Comparison of ENCODE assay signal across 25 cellular contexts in genomic region chr6:41488064-41488391, GRCh38. TPM values are rescaled to one million over a fixed set of nuclear protein-coding genes. Genes with fewer than 3 reads are reported as not detected.
DNase-seq lines count a peak whose midpoint lies in the region; ATAC-seq and TF ChIP-seq lines count a peak whose summit lies in the region.
"Had no signal": no experiment of that assay in that cellular context is flagged by ENCODE, and none has a peak within 500 bp of the region (broad histone marks: within the 10 kb centered on the region; RNA-seq: fewer than 3 reads in every experiment).

No MANE protein-coding gene starts in this region.

- H3K4me1 ChIP-seq in BLaER1 treated with 17β-estradiol and CSF1 and Interleukin-3, amounts not matched to agents 10 nM and 100 nM, result peaks cover 10 to 22% (median 18%) of the 10 kb centered on the region in 10 experiments; a peak in 19 of 20 replicates
- H3K4me1 ChIP-seq in KMS-11 (ENCODE audit: low read depth, poor library complexity, severe bottlenecking) (peaks cover 22% of the 10 kb centered on the region), hepatocyte (ENCODE audit: insufficient read depth) (peaks cover 36% of the 10 kb centered on the region)
- H3K4me1 ChIP-seq: psoas muscle, tibial artery had no signal

- H2AFZ ChIP-seq in KMS-11 (ENCODE audit: low read depth) (no peak overlapping the region), hepatocyte (no peak overlapping the region)

- peak overlapping the region; percentile 4 to 91 (median 38); a peak in 14 of 22 replicates for H3K4me2 ChIP-seq in BLaER1 treated with 17β-estradiol and CSF1 and Interleukin-3, amounts not matched to agents 10 nM and 100 nM
- H3K4me2 ChIP-seq in KMS-11, result peak overlapping the region; percentile 43; the same call in 1 of the 2 replicates
- H3K4me2 ChIP-seq in hepatocyte, result peak overlapping the region; percentile 46

- peak overlapping the region in 2 of 11 experiments; percentile 29 to 42; a peak in 3 of 22 replicates for H3K9ac ChIP-seq in BLaER1 treated with 17β-estradiol and CSF1 and Interleukin-3, amounts not matched to agents 10 nM and 100 nM
- no peak overlapping the region for H3K9ac ChIP-seq in KMS-11

- ATAC-seq in sciatic nerve (peak; percentile 1), GM18511 (IDR thresholded peaks at IDR 0.05; ENCODE audit: unreplicated experiment) (no peak), GM21576 (IDR thresholded peaks at IDR 0.05; ENCODE audit: unreplicated experiment) (no peak)
- ATAC-seq: activated naive CD4-positive, alpha-beta T cell treated with anti-CD3 and anti-CD28 coated beads, Interleukin-2, amount 50 U/mL, for 72 hours; activated T-helper 17 cell treated with anti-CD3 and anti-CD28 coated beads, Interleukin-2, amount 50 U/mL, for 72 hours; esophagus mucosa; K562; T-helper 17 cell had no signal

- no peak overlapping the region for H3K27ac ChIP-seq in BLaER1 treated with 17β-estradiol and CSF1 and Interleukin-3, amounts not matched to agents 10 nM and 100 nM
- no peak overlapping the region for H3K27ac ChIP-seq in KMS-11
- H3K27ac ChIP-seq in hepatocyte, result peak overlapping the region; percentile 66
- H3K27ac ChIP-seq: cardiac muscle cell, heart right ventricle, lower lobe of right lung, psoas muscle, tibial artery had no signal

- no peaks in the 10 kb centered on the region for H3K9me3 ChIP-seq in BLaER1 treated with 17β-estradiol and CSF1 and Interleukin-3, amounts not matched to agents 10 nM and 100 nM (replicated peaks in 1 of 11)
- no peaks in the 10 kb centered on the region for H3K9me3 ChIP-seq in hepatocyte (ENCODE audit: low read depth)
- H3K9me3 ChIP-seq: heart right ventricle, lower lobe of right lung, psoas muscle, tibial artery had no signal

- 49% methylated on average over 5 of the region's 5 CpGs for WGBS in hepatocyte (ENCODE audit: low lambda C conversion rate, missing lambda C conversion rate)

- no peaks in the 10 kb centered on the region for H3K79me2 ChIP-seq in KMS-11 (ENCODE audit: insufficient read depth, low read depth)
- no peaks in the 10 kb centered on the region for H3K79me2 ChIP-seq in hepatocyte

- TF ChIP-seq CTCF in KMS-11 (conservative IDR thresholded peaks at IDR 0.05; ENCODE audit: low read depth, low read length) (no peak), hepatocyte (IDR thresholded peaks at IDR 0.05; ENCODE audit: poor library complexity) (no peak), foreskin fibroblast (IDR thresholded peaks at IDR 0.05; ENCODE audit: low read depth, low read length) (no peak)

- H4K20me1 ChIP-seq in BLaER1 treated with 17β-estradiol and CSF1 and Interleukin-3, amounts not matched to agents 10 nM and 100 nM, result no peaks in the 10 kb centered on the region; a peak in 1 of 22 replicates
- no peaks in the 10 kb centered on the region for H4K20me1 ChIP-seq in KMS-11 (ENCODE audit: insufficient read depth)
- H4K20me1 ChIP-seq in hepatocyte (ENCODE audit: insufficient read depth, poor library complexity, severe bottlenecking), result no peaks in the 10 kb centered on the region

- H3K27me3 ChIP-seq in BLaER1 treated with 17β-estradiol and CSF1 and Interleukin-3, amounts not matched to agents 10 nM and 100 nM, result peaks cover 0 to 2% (median 0%) of the 10 kb centered on the region in 11 experiments; a peak in 1 of 22 replicates
- no peaks in the 10 kb centered on the region for H3K27me3 ChIP-seq in KMS-11 (ENCODE audit: insufficient read depth, low read depth)
- H3K27me3 ChIP-seq in hepatocyte, result no peaks in the 10 kb centered on the region
- H3K27me3 ChIP-seq: cardiac muscle cell had no signal

- H3K36me3 ChIP-seq in BLaER1 treated with 17β-estradiol and CSF1 and Interleukin-3, amounts not matched to agents 10 nM and 100 nM, result no peaks in the 10 kb centered on the region
- no peaks in the 10 kb centered on the region for H3K36me3 ChIP-seq in KMS-11 (ENCODE audit: insufficient read depth)
- no peaks in the 10 kb centered on the region for H3K36me3 ChIP-seq in hepatocyte (replicated peaks; ENCODE audit: insufficient read depth, low read depth)
- H3K36me3 ChIP-seq: cardiac muscle cell, heart right ventricle, lower lobe of right lung, tibial artery had no signal

- no peak overlapping the region for H3K4me3 ChIP-seq in BLaER1 treated with 17β-estradiol and CSF1 and Interleukin-3, amounts not matched to agents 10 nM and 100 nM
- no peak overlapping the region for H3K4me3 ChIP-seq in KMS-11 (IDR thresholded peaks at IDR 0.05; ENCODE audit: insufficient read depth, low read depth, low read length)
- H3K4me3 ChIP-seq in hepatocyte, result no peak overlapping the region
- H3K4me3 ChIP-seq in foreskin fibroblast (ENCODE audit: low read depth in 1 of 2, low read length in 2 of 2), result no peak overlapping the region
- H3K4me3 ChIP-seq: cardiac muscle cell, heart right ventricle, K562, lower lobe of right lung, psoas muscle, tibial artery had no signal

- intact Hi-C loops in sciatic nerve (cut with DNase I), result no loop called here

- DNase-seq in hepatocyte (ENCODE audit: low spot score), result no peak
- DNase-seq in sciatic nerve (ENCODE audit: low spot score), result no peak
- DNase-seq in foreskin fibroblast, result no peak
- DNase-seq: activated CD4-positive, alpha-beta memory T cell treated with anti-CD3 and anti-CD28 coated beads, Interleukin-2, amount 10 ng/mL, durations not matched to agents 7 days and 5 days; activated CD4-positive, CD25-positive, alpha-beta regulatory T cell treated with anti-CD3 and anti-CD28 coated beads, Interleukin-2, amount 50 U/mL, for 72 hours; anterior cingulate cortex; Calu3; foreskin melanocyte; lower lobe of right lung; MM.1S; NCI-H2081 treated with DMSO at 0.1 percent for 48 hours; stimulated activated CD8-positive, alpha-beta memory T cell treated with anti-CD3 and anti-CD28 coated beads, Interleukin-4, amount 100 ng/mL, for 48 hours; T-helper 17 cell; tibial artery had no signal

- no peaks in the 10 kb centered on the region for H3K9me2 ChIP-seq in hepatocyte (replicated peaks; ENCODE audit: insufficient read depth)

RNA-seq across cellular contexts. Expression of gene FOXP4, which starts 58.2 kb away (rescaled TPM):
- total RNA-seq in hepatocyte (18.0 and 24.3 TPM in 2 replicates), sciatic nerve (39.2 TPM)
- 79.9 and 87.8 TPM in 2 replicates for polyA plus RNA-seq in hepatocyte
